8 cellular contexts compared by ENCODE assay signal in the genomic region with DNA sequence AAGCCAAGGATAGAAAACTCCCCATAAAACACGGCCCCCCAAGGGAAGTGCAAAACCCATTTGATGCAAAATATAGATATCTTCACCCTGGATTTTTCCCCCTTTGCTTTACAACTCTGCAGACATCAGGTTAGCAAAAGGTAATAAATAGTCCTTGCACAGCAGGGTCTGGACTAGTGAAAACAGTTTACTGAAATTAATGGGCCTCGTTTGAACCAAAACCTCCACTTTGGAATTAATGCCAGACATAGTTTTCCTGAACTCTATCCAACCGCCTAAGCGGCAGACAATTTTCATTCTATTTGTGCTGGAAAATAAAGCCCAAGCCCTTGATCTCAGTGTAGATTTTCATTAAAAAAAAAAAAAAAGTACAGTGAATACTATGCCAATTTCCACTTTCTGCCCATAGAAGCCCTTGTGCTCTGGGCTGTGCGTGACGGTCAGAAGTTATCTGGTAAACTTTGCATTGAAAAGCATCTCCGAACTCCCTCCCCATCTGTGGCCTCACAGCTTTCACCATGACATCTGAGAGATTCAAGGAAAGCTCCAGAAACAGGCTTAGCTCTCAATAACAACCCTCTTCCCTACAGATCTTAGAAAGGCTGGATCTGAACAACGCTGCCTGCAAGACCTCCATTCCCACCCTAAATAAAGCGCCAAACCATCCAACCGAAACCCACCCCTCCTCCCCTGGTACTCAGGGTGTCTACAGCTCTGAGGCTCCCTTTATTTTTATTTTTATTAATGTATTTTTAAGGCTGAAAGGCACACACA. TPM values are rescaled to one million over a fixed set of nuclear protein-coding genes. Genes with fewer than 3 reads are reported as not detected.
DNase-seq lines count a peak whose midpoint lies in the region; ATAC-seq, FAIRE-seq and TF ChIP-seq lines count a peak whose summit lies in the region.

No MANE protein-coding gene starts in this region.

- H3K18ac ChIP-seq in H1 (ENCODE audit: extremely low read depth, low read length): no peak overlapping the region

- 0 out of 2 replicates have a peak, but pooled peaks cover 2% of the 10 kb centered on the region for H3K79me1 ChIP-seq in H1 (ENCODE audit: low read depth, low read length)

- peak overlapping the region; percentile 96 for H3K27ac Mint-ChIP-seq in neural crest cell (ENCODE audit: unreplicated experiment)

- H3K9me3 ChIP-seq in HCT116 (ENCODE audit: control insufficient read depth in 1 of 2, insufficient read depth in 1 of 2, low read depth in 1 of 2, low read length in 2 of 2): no peaks in the 10 kb centered on the region
- H3K9me3 ChIP-seq in PC-9 (ENCODE audit: insufficient read depth, low read depth): no peaks in the 10 kb centered on the region
- H3K9me3 ChIP-seq in H1 (ENCODE audit: insufficient read depth in 2 of 2, low read depth in 1 of 2, low read length in 1 of 2): no peaks in the 10 kb centered on the region

- 0 out of 2 replicates have a peak overlapping the region, but pooled peaks have one; percentile 53 for H2BK15ac ChIP-seq in H1 (ENCODE audit: low read length)

- no peak overlapping the region for H3K14ac ChIP-seq in H1 (ENCODE audit: insufficient read length)

- H3K4me3 ChIP-seq in HCT116 (replicated peaks in 1 of 2; ENCODE audit: low read depth in 1 of 2, low read length in 2 of 2) (peak overlapping the region; percentile 35 to 49), PC-9 (peak overlapping the region; percentile 41), H1 (ENCODE audit: extremely low read depth in 1 of 4, insufficient read depth in 2 of 4, low read depth in 3 of 4, low read length in 4 of 4) (peak overlapping the region; percentile 22 to 58 (median 52); a peak in 7 of 8 replicates)

- H3K36me3 Mint-ChIP-seq in neural crest cell (ENCODE audit: low read depth): no peaks in the 10 kb centered on the region

- H3K27me3 ChIP-seq in HCT116 (ENCODE audit: insufficient read depth, low read length) (no peaks in the 10 kb centered on the region), PC-9 (ENCODE audit: insufficient read depth, low read depth) (no peaks in the 10 kb centered on the region), H1 (replicated peaks in 1 of 4; ENCODE audit: control insufficient read depth in 3 of 4, extremely low read depth in 1 of 4, insufficient read depth in 3 of 4, low read length in 3 of 4) (peaks cover 0 to 4% (median 2%) of the 10 kb centered on the region in 4 experiments; a peak in 2 of 7 replicates)

- no peak for FAIRE-seq in H1 (lab: Jason Lieb, UNC)

- no peak overlapping the region for H3K56ac ChIP-seq in H1 (replicated peaks; ENCODE audit: insufficient read length, low read depth, low read length)

- H4K20me1 ChIP-seq in HCT116 (ENCODE audit: insufficient read depth) (no peaks in the 10 kb centered on the region), PC-9 (ENCODE audit: insufficient read depth) (no peaks in the 10 kb centered on the region), H1 (replicated peaks in 1 of 2; ENCODE audit: control insufficient read depth in 1 of 2, insufficient read depth in 2 of 2, low read length in 2 of 2) (no peaks in the 10 kb centered on the region)

- no peak overlapping the region for H4K5ac ChIP-seq in H1 (ENCODE audit: insufficient read length, low read depth, low read length)

- RAD21 ChIA-PET in HCT116 (lab: Charles Lee; ENCODE audit: low non-redundant PET in 1 of 2, low total read pairs in 2 of 2, uncharacterized antibody in 2 of 2, unreplicated experiment in 2 of 2): no interaction called here

- peak overlapping the region; percentile 86 for H2AFZ ChIP-seq in HCT116 (ENCODE audit: low read depth, low read length, poor library complexity, severe bottlenecking)
- H2AFZ ChIP-seq in PC-9: no peak overlapping the region; the same call in 1 of the 2 replicates
- no peak overlapping the region for H2AFZ ChIP-seq in H1 (ENCODE audit: low read length)

- H3K23ac ChIP-seq in H1 (ENCODE audit: insufficient read length): no peak overlapping the region

- H2BK5ac ChIP-seq in H1 (ENCODE audit: low read depth, low read length): no peak overlapping the region

- no peak for TF ChIP-seq CTCF in HCT116 (IDR thresholded peaks at IDR 0.05 in 2 of 3, conservative IDR thresholded peaks at IDR 0.05 in 1 of 3; ENCODE audit: borderline replicate concordance in 1 of 3, insufficient read depth in 1 of 3, low read depth in 2 of 3, low read length in 2 of 3)
- TF ChIP-seq CTCF in PC-9 (conservative IDR thresholded peaks at IDR 0.05): no peak
- no peak for TF ChIP-seq CTCF in H1 (IDR thresholded peaks at IDR 0.05; ENCODE audit: control extremely low read depth in 1 of 3, insufficient read depth in 1 of 3, low read depth in 1 of 3, low read length in 3 of 3)
- TF ChIP-seq CTCF in neural crest cell (conservative IDR thresholded peaks at IDR 0.05): no peak
- TF ChIP-seq CTCF in GM10248 (IDR thresholded peaks at IDR 0.05; ENCODE audit: control extremely low read depth, extremely low read depth, low read depth, missing control alignments): no peak

- peaks cover 73% of the 10 kb centered on the region for H3F3A ChIP-seq in PC-9 (ENCODE audit: insufficient read depth, low read depth)

- peak overlapping the region; percentile 5 for H2BK120ac ChIP-seq in H1 (replicated peaks; ENCODE audit: low read depth, low read length)

- BruUV-seq in HCT116 (replicated peaks; lab: Mats Ljungman, UMichigan) (no TSS peak), PC-9 (replicated peaks; lab: Mats Ljungman, UMichigan) (no TSS peak)

- no peak for TF ChIP-seq EP300 in H1 (IDR thresholded peaks at IDR 0.05; ENCODE audit: borderline replicate concordance in 1 of 2, low read depth in 2 of 2, low read length in 2 of 2)

- peaks cover 68 to 76% of the 10 kb centered on the region in 2 experiments for H3K4me1 ChIP-seq in HCT116 (ENCODE audit: control insufficient read depth in 1 of 2, insufficient read depth in 2 of 2, low read length in 2 of 2)
- peaks cover 95% of the 10 kb centered on the region for H3K4me1 ChIP-seq in PC-9 (replicated peaks; ENCODE audit: insufficient read depth)
- peaks cover 32 to 60% (median 39%) of the 10 kb centered on the region in 4 experiments; a peak in 6 of 7 replicates for H3K4me1 ChIP-seq in H1 (replicated peaks in 1 of 4; ENCODE audit: control insufficient read depth in 3 of 4, insufficient read depth in 4 of 4, low read length in 3 of 4)

- H3K9ac ChIP-seq in HCT116 (ENCODE audit: low read length) (peak overlapping the region; percentile 55), H1 (replicated peaks in 1 of 4; ENCODE audit: extremely low read depth in 1 of 4, low read depth in 3 of 4, low read length in 3 of 4) (no peak overlapping the region)

- H3K36me3 ChIP-seq in HCT116 (ENCODE audit: control insufficient read depth in 1 of 2, insufficient read depth in 2 of 2, low read length in 2 of 2) (no peaks in the 10 kb centered on the region), PC-9 (ENCODE audit: low read depth) (no peaks in the 10 kb centered on the region), H1 (ENCODE audit: control insufficient read depth in 2 of 4, insufficient read depth in 4 of 4, low read length in 3 of 4) (no peaks in the 10 kb centered on the region)

- H3K27me3 Mint-ChIP-seq in neural crest cell (ENCODE audit: low read depth): no peaks in the 10 kb centered on the region

- H3K9me2 ChIP-seq in HCT116 (ENCODE audit: insufficient read depth) (no peaks in the 10 kb centered on the region), PC-9 (ENCODE audit: insufficient read depth) (no peaks in the 10 kb centered on the region)

- TF ChIP-seq POLR2A in HCT116 (IDR thresholded peaks at IDR 0.05; ENCODE audit: borderline replicate concordance, extremely low read depth, insufficient read depth, insufficient read length): no peak
- no peak for TF ChIP-seq POLR2A in H1 (IDR thresholded peaks at IDR 0.05; ENCODE audit: control extremely low read depth in 1 of 2, low read depth in 2 of 2, low read length in 2 of 2)

- H4K8ac ChIP-seq in H1 (ENCODE audit: extremely low read depth, insufficient read depth, low read length): no peak overlapping the region

- H2AK5ac ChIP-seq in H1 (ENCODE audit: low read depth, low read length): no peak overlapping the region

- peaks cover 6% of the 10 kb centered on the region; the same call in 1 of the 2 replicates for H3K23me2 ChIP-seq in H1 (ENCODE audit: low read depth, low read length)

- H2BK12ac ChIP-seq in H1 (ENCODE audit: low read depth, low read length): peak overlapping the region; percentile 77; the same call in 1 of the 2 replicates

- 45% methylated on average over 10 of the region's 10 CpGs; no CpG with 5 or more reads in 1 of the 2 experiments for WGBS in H1 (ENCODE audit: extremely low coverage in 1 of 2, insufficient coverage in 1 of 2, insufficient read length in 1 of 2, insufficient replicate concordance in 2 of 2, low coverage in 1 of 2, low lambda C conversion rate in 2 of 2, missing lambda C conversion rate in 1 of 2), 2 experiments

- peak overlapping the region; percentile 40 for H4K91ac ChIP-seq in H1 (replicated peaks; ENCODE audit: insufficient read length, low read length)

- TF ChIP-seq RAD21 in HCT116 (IDR thresholded peaks at IDR 0.05; ENCODE audit: low read depth): no peak
- TF ChIP-seq RAD21 in H1 (IDR thresholded peaks at IDR 0.05 in 1 of 2, conservative IDR thresholded peaks at IDR 0.05 in 1 of 2; ENCODE audit: low read depth in 2 of 2, low read length in 2 of 2): no peak

- H3K79me2 ChIP-seq in HCT116 (ENCODE audit: insufficient read depth, low read length) (no peaks in the 10 kb centered on the region), PC-9 (ENCODE audit: low read depth) (peaks cover 11% of the 10 kb centered on the region; the same call in 1 of the 2 replicates), H1 (ENCODE audit: control insufficient read depth in 1 of 2, insufficient read depth in 2 of 2, low read length in 2 of 2) (no peaks in the 10 kb centered on the region)

- POLR2A ChIA-PET in HCT116 (lab: Charles Lee) (interaction anchor here (0.8 to 2.3 kb wide), 14 partner anchors 8 to 122 kb away, joined by 3 to 18 read pairs (median 6); no protein-coding TSS in a partner anchor), PC-9 (lab: Charles Lee; ENCODE audit: unreplicated experiment) (interaction anchor here (0.6 to 0.7 kb wide), 3 partner anchors 21 to 135 kb away, joined by 3 read pairs; no protein-coding TSS in a partner anchor), H1 (lab: Charles Lee; ENCODE audit: partially characterized antibody) (interaction anchor here (0.7 to 7.7 kb wide), 12 partner anchors 8 to 154 kb away, joined by 3 to 92 read pairs (median 3); a partner anchor contains a TSS), GM10248 (lab: Yijun Ruan, JAX) (interaction anchor here (1.0 kb wide), 1 partner anchor 78 kb away, joined by 3 read pairs; no protein-coding TSS in a partner anchor)

- H3K4me3 Mint-ChIP-seq in neural crest cell: peak overlapping the region; percentile 80

- intact Hi-C loops in HCT116 (cut with micrococcal nuclease): loop anchor here (5.0 kb wide), 1 partner anchor 82 kb away; no protein-coding TSS in a partner anchor
- intact Hi-C loops in PC-9 (cut with micrococcal nuclease; ENCODE audit: unreplicated experiment): loop anchor here (1.0 to 5.0 kb wide), 5 partner anchors 11 to 1587 kb away; a partner anchor contains a TSS

- no peaks in the 10 kb centered on the region for H3K9me3 Mint-ChIP-seq in neural crest cell

- H3K4me2 ChIP-seq in HCT116 (ENCODE audit: low read length) (peak overlapping the region; percentile 78), PC-9 (peak overlapping the region; percentile 79), H1 (ENCODE audit: insufficient read depth in 1 of 2, low read depth in 2 of 2, low read length in 2 of 2) (peak overlapping the region; percentile 76 to 86)

- CTCF ChIA-PET in HCT116 (lab: Charles Lee): interaction anchor here (1.2 to 1.7 kb wide), 4 partner anchors 16 to 163 kb away, joined by 3 to 5 read pairs (median 4); no protein-coding TSS in a partner anchor
- CTCF ChIA-PET in PC-9 (lab: Charles Lee): interaction anchor here (0.6 to 1.2 kb wide), 6 partner anchors 12 to 126 kb away, joined by 3 to 10 read pairs (median 4); no protein-coding TSS in a partner anchor
- CTCF ChIA-PET in H1 (lab: Charles Lee; ENCODE audit: partially characterized antibody): interaction anchor here (0.8 to 15.7 kb wide), 10 partner anchors 10 to 163 kb away, joined by 3 to 241 read pairs (median 4); a partner anchor contains a TSS
- CTCF ChIA-PET in GM10248 (lab: Yijun Ruan, JAX): interaction anchor here (1.2 to 6.8 kb wide), 6 partner anchors 15 to 126 kb away, joined by 3 to 66 read pairs (median 4); no protein-coding TSS in a partner anchor

- peak overlapping the region; percentile 75 for H3K27ac ChIP-seq in HCT116 (ENCODE audit: low read depth, low read length)
- peak overlapping the region; percentile 85 for H3K27ac ChIP-seq in PC-9
- no peak overlapping the region for H3K27ac ChIP-seq in H1 (ENCODE audit: low read depth, low read length)

- peak; percentile 60 for DNase-seq in DMS153 treated with DMSO at 0.1 percent for 48 hours (lab: John Stamatoyannopoulos, UW; ENCODE audit: unreplicated experiment)
- DNase-seq in HCT116 (ENCODE audit: low read depth, low spot score): no peak
- DNase-seq in PC-9: no peak
- DNase-seq in H1 (ENCODE audit: low read depth in 1 of 2, low spot score in 2 of 2): no peak
- no peak for DNase-seq in neural crest cell (ENCODE audit: low read depth, low spot score)
- DNase-seq in HuH-7.5 (ENCODE audit: low spot score): no peak
- no peak for DNase-seq in COR-L47 (lab: John Stamatoyannopoulos, UW)
- no peak for DNase-seq in GM10248 (ENCODE audit: extremely low spot score)

- H3K4ac ChIP-seq in H1 (replicated peaks; ENCODE audit: insufficient read length, low read depth, low read length): no peak overlapping the region

- no peak for ATAC-seq in HCT116

- H3K4me1 Mint-ChIP-seq in neural crest cell: peaks cover 89% of the 10 kb centered on the region

- H2BK20ac ChIP-seq in H1 (ENCODE audit: low read length): no peak overlapping the region

RNA-seq across cellular contexts. Expression of a gene that starts 11.0 kb away (rescaled TPM):
- total RNA-seq in HCT116 (2021; ENCODE audit: unreplicated experiment) (74.6 TPM), PC-9 (2021) (74.6 and 84.5 TPM in 2 replicates), neural crest cell (42.6 and 43.6 TPM in 2 replicates)
- 47.4 and 49.8 TPM in 2 replicates for polyA plus RNA-seq in HCT116 (2012)
- 57.0 and 59.6 TPM in 2 replicates for total RNA-seq in H1 (2021; fragmentation: NEBNext Ultra II Directional; extraction: Animal tissue kit (Norgen Biotek cat#: 25700))
- 18.8 and 32.1 TPM in 2 replicates for polyA plus RNA-seq in H1 (2011; rRNA removed)
- 22.0 TPM for polyA plus RNA-seq in H1 (2011; cell fraction: cytosol; rRNA removed)
- polyA plus RNA-seq in H1 (2011; cell fraction: nucleus; rRNA removed): 27.5 TPM
- 36.5 to 43.3 TPM (median 39.3 TPM) in 4 replicates for polyA plus RNA-seq in H1 (2012, experiment 1 of 2)
- 26.8 TPM for polyA plus RNA-seq in H1 (2012, experiment 2 of 2)
- polyA plus RNA-seq in H1 (2013, experiment 1 of 2): 21.9 TPM
- 22.6 TPM for polyA plus RNA-seq in H1 (2013, experiment 2 of 2)
- polyA minus RNA-seq in H1 (2011; rRNA and poly(A)+ RNA removed): 7.7 and 12.6 TPM in 2 replicates
- 47.4 TPM for polyA minus RNA-seq in H1 (2011; cell fraction: cytosol; rRNA and poly(A)+ RNA removed)
- 25.9 TPM for polyA minus RNA-seq in H1 (2011; cell fraction: nucleus; rRNA and poly(A)+ RNA removed)

RNA-seq across cellular contexts. Expression of a gene that starts 58.6 kb away (rescaled TPM):
- 20.6 TPM for total RNA-seq in HCT116 (2021; ENCODE audit: unreplicated experiment)
- polyA plus RNA-seq in HCT116 (2012): 7.4 and 8.7 TPM in 2 replicates
- total RNA-seq in PC-9 (2021): 54.7 and 66.3 TPM in 2 replicates
- total RNA-seq in H1 (2021; fragmentation: NEBNext Ultra II Directional; extraction: Animal tissue kit (Norgen Biotek cat#: 25700)): 31.7 and 32.7 TPM in 2 replicates
- polyA plus RNA-seq in H1 (2011; rRNA removed): 13.3 and 13.9 TPM in 2 replicates
- polyA plus RNA-seq in H1 (2011; cell fraction: cytosol; rRNA removed): 19.8 TPM
- polyA plus RNA-seq in H1 (2011; cell fraction: nucleus; rRNA removed): 14.3 TPM
- polyA plus RNA-seq in H1 (2012, experiment 1 of 2): 12.0 to 17.1 TPM (median 16.7 TPM) in 4 replicates
- polyA plus RNA-seq in H1 (2012, experiment 2 of 2): 2.0 TPM
- polyA plus RNA-seq in H1 (2013, experiment 1 of 2): 15.9 TPM
- polyA plus RNA-seq in H1 (2013, experiment 2 of 2): 15.4 TPM
- 41.1 and 42.1 TPM in 2 replicates for polyA minus RNA-seq in H1 (2011; rRNA and poly(A)+ RNA removed)
- 17.5 TPM for polyA minus RNA-seq in H1 (2011; cell fraction: cytosol; rRNA and poly(A)+ RNA removed)
- 15.8 TPM for polyA minus RNA-seq in H1 (2011; cell fraction: nucleus; rRNA and poly(A)+ RNA removed)
- 28.7 and 29.8 TPM in 2 replicates for total RNA-seq in neural crest cell
